ENCODE assay signal across 1 cellular context in the genomic region with DNA sequence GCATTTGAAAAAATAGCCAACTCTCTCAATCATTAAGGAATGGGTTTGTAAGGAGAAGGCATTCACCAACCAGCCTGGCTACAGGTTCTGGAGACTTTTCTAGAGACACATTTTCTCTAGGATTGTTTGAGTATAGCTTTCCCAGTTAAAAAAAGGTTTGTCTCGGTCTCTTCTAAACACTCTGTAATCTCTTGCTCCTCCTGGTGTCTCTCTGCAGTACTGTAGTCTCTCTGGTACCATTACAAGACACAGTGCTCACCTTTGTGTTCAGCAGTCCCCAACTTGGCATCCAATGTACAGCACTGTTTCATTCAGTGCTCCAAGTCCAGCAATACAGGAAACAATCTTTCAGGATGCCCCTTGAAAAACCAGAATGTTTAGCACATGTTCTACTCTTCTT.
TF ChIP-seq lines count a peak whose summit lies in the region.

No MANE protein-coding gene starts in this region.

TF ChIP-seq in H1, 55 proteins besides CTCF, POLR2A, EP300 and RAD21:
- TF ChIP-seq POU5F1 (IDR thresholded peaks at IDR 0.05; ENCODE audit: low read depth, low read length) (no peak), HDAC2 (IDR thresholded peaks at IDR 0.05; ENCODE audit: borderline replicate concordance in 1 of 2, low read depth in 2 of 2, low read length in 2 of 2) (no peak), TBP (IDR thresholded peaks at IDR 0.05; ENCODE audit: low read depth, low read length) (no peak), KDM5A (IDR thresholded peaks at IDR 0.05; ENCODE audit: low read length) (no peak), TAF1 (IDR thresholded peaks at IDR 0.05; ENCODE audit: low read depth, low read length) (no peak), RNF2 (IDR thresholded peaks at IDR 0.05; ENCODE audit: borderline replicate concordance, low read depth, low read length, missing control alignments, poor library complexity, severe bottlenecking) (no peak), SIX5 (IDR thresholded peaks at IDR 0.05; ENCODE audit: low read depth, low read length) (no peak), ZNF274 (IDR thresholded peaks at IDR 0.05; ENCODE audit: borderline replicate concordance, extremely low read depth, low read length) (no peak), NANOG (IDR thresholded peaks at IDR 0.05; ENCODE audit: insufficient read depth, low read depth, low read length, poor library complexity, severe bottlenecking) (no peak), MAFK (IDR thresholded peaks at IDR 0.05; ENCODE audit: low read depth, low read length) (no peak), GTF2F1 (IDR thresholded peaks at IDR 0.05; ENCODE audit: borderline replicate concordance, low read depth, low read length) (no peak), SIRT6 (IDR thresholded peaks at IDR 0.05; ENCODE audit: low read length) (no peak), RFX5 (IDR thresholded peaks at IDR 0.05; ENCODE audit: borderline replicate concordance, low read depth, low read length) (no peak), SP1 (IDR thresholded peaks at IDR 0.05; ENCODE audit: low read depth, low read length) (no peak), EGR1 (IDR thresholded peaks at IDR 0.05; ENCODE audit: borderline replicate concordance, low read depth, low read length) (no peak), SRF (IDR thresholded peaks at IDR 0.05; ENCODE audit: low read depth, low read length) (no peak), CTBP2 (IDR thresholded peaks at IDR 0.05; ENCODE audit: borderline replicate concordance, insufficient read depth, insufficient read length, low read length) (no peak), SP4 (IDR thresholded peaks at IDR 0.05; ENCODE audit: low read length) (no peak)
- TF ChIP-seq, protein P1, sequence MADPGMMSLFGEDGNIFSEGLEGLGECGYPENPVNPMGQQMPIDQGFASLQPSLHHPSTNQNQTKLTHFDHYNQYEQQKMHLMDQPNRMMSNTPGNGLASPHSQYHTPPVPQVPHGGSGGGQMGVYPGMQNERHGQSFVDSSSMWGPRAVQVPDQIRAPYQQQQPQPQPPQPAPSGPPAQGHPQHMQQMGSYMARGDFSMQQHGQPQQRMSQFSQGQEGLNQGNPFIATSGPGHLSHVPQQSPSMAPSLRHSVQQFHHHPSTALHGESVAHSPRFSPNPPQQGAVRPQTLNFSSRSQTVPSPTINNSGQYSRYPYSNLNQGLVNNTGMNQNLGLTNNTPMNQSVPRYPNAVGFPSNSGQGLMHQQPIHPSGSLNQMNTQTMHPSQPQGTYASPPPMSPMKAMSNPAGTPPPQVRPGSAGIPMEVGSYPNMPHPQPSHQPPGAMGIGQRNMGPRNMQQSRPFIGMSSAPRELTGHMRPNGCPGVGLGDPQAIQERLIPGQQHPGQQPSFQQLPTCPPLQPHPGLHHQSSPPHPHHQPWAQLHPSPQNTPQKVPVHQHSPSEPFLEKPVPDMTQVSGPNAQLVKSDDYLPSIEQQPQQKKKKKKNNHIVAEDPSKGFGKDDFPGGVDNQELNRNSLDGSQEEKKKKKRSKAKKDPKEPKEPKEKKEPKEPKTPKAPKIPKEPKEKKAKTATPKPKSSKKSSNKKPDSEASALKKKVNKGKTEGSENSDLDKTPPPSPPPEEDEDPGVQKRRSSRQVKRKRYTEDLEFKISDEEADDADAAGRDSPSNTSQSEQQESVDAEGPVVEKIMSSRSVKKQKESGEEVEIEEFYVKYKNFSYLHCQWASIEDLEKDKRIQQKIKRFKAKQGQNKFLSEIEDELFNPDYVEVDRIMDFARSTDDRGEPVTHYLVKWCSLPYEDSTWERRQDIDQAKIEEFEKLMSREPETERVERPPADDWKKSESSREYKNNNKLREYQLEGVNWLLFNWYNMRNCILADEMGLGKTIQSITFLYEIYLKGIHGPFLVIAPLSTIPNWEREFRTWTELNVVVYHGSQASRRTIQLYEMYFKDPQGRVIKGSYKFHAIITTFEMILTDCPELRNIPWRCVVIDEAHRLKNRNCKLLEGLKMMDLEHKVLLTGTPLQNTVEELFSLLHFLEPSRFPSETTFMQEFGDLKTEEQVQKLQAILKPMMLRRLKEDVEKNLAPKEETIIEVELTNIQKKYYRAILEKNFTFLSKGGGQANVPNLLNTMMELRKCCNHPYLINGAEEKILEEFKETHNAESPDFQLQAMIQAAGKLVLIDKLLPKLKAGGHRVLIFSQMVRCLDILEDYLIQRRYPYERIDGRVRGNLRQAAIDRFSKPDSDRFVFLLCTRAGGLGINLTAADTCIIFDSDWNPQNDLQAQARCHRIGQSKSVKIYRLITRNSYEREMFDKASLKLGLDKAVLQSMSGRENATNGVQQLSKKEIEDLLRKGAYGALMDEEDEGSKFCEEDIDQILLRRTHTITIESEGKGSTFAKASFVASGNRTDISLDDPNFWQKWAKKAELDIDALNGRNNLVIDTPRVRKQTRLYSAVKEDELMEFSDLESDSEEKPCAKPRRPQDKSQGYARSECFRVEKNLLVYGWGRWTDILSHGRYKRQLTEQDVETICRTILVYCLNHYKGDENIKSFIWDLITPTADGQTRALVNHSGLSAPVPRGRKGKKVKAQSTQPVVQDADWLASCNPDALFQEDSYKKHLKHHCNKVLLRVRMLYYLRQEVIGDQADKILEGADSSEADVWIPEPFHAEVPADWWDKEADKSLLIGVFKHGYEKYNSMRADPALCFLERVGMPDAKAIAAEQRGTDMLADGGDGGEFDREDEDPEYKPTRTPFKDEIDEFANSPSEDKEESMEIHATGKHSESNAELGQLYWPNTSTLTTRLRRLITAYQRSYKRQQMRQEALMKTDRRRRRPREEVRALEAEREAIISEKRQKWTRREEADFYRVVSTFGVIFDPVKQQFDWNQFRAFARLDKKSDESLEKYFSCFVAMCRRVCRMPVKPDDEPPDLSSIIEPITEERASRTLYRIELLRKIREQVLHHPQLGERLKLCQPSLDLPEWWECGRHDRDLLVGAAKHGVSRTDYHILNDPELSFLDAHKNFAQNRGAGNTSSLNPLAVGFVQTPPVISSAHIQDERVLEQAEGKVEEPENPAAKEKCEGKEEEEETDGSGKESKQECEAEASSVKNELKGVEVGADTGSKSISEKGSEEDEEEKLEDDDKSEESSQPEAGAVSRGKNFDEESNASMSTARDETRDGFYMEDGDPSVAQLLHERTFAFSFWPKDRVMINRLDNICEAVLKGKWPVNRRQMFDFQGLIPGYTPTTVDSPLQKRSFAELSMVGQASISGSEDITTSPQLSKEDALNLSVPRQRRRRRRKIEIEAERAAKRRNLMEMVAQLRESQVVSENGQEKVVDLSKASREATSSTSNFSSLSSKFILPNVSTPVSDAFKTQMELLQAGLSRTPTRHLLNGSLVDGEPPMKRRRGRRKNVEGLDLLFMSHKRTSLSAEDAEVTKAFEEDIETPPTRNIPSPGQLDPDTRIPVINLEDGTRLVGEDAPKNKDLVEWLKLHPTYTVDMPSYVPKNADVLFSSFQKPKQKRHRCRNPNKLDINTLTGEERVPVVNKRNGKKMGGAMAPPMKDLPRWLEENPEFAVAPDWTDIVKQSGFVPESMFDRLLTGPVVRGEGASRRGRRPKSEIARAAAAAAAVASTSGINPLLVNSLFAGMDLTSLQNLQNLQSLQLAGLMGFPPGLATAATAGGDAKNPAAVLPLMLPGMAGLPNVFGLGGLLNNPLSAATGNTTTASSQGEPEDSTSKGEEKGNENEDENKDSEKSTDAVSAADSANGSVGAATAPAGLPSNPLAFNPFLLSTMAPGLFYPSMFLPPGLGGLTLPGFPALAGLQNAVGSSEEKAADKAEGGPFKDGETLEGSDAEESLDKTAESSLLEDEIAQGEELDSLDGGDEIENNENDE (IDR thresholded peaks at IDR 0.05; ENCODE audit: insufficient replicate concordance, low read length) = no peak
- TF ChIP-seq, protein P2, sequence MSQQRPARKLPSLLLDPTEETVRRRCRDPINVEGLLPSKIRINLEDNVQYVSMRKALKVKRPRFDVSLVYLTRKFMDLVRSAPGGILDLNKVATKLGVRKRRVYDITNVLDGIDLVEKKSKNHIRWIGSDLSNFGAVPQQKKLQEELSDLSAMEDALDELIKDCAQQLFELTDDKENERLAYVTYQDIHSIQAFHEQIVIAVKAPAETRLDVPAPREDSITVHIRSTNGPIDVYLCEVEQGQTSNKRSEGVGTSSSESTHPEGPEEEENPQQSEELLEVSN (IDR thresholded peaks at IDR 0.05) = no peak
